In genomic region chr11:43866969-43867368, GRCh38 we compare ENCODE assay signal across 18 cellular contexts. TPM values are rescaled to one million over a fixed set of nuclear protein-coding genes. Genes with fewer than 3 reads are reported as not detected.
DNase-seq lines count a peak whose midpoint lies in the region; ATAC-seq, FAIRE-seq and TF ChIP-seq lines count a peak whose summit lies in the region.
"Had no signal": no experiment of that assay in that cellular context is flagged by ENCODE, and none has a peak within 500 bp of the region (broad histone marks: within the 10 kb centered on the region; RNA-seq: fewer than 3 reads in every experiment).

No MANE protein-coding gene starts in this region.

- ATAC-seq in K562, result no peak
- no peak for ATAC-seq in GM19397 (IDR thresholded peaks at IDR 0.05; ENCODE audit: unreplicated experiment)
- ATAC-seq: GM12878 had no signal

- H3F3A ChIP-seq in GM23248 (ENCODE audit: insufficient read depth), result peaks cover 19% of the 10 kb centered on the region

- H2AFZ ChIP-seq in GM23248 (no peak overlapping the region), K562 (ENCODE audit: low read depth, low read length) (no peak overlapping the region)

- H3K79me2 ChIP-seq in GM23248 (ENCODE audit: insufficient read depth) (no peaks in the 10 kb centered on the region), K562 (ENCODE audit: control insufficient read depth, insufficient read depth, low read length) (no peaks in the 10 kb centered on the region)

- in situ Hi-C loops in GM23248 (cut with MboI) (no loop called here), K562 (cut with MboI) (no loop called here)

- no peaks in the 10 kb centered on the region for H3K27me3 ChIP-seq in GM23248 (replicated peaks; ENCODE audit: insufficient read depth)
- no peaks in the 10 kb centered on the region; a peak in 1 of 5 replicates for H3K27me3 ChIP-seq in K562 (ENCODE audit: control insufficient read depth in 2 of 2, insufficient read depth in 2 of 2, low read length in 2 of 2)
- H3K27me3 ChIP-seq: BLaER1 had no signal

- H3K36me3 ChIP-seq in GM23248 (ENCODE audit: low read depth), result no peaks in the 10 kb centered on the region
- no peaks in the 10 kb centered on the region for H3K36me3 ChIP-seq in K562 (ENCODE audit: control insufficient read depth, insufficient read depth, low read length)
- no peaks in the 10 kb centered on the region for H3K36me3 ChIP-seq in kidney (ENCODE audit: control insufficient read depth in 1 of 2, insufficient read depth in 2 of 2, low read length in 2 of 2)
- H3K36me3 ChIP-seq: BLaER1 had no signal

- DNase-seq in GM23248, result no peak
- no peak for DNase-seq in K562 (ENCODE audit: extremely low read depth in 1 of 4, low spot score in 3 of 4)
- DNase-seq in kidney, result no peak
- no peak for DNase-seq in CD1c-positive myeloid dendritic cell (ENCODE audit: extremely low spot score)
- no peak for DNase-seq in DMS79 (lab: John Stamatoyannopoulos, UW)
- DNase-seq: CD4-positive, alpha-beta T cell; CD8-positive, alpha-beta memory T cell; DMS53; DND-41; GDM1; H7; HCEC 1CT had no signal

- no peaks in the 10 kb centered on the region for H3K9me1 ChIP-seq in K562 (ENCODE audit: control insufficient read depth, insufficient read depth, low read length)

- H4K20me1 ChIP-seq in GM23248 (ENCODE audit: insufficient read depth), result no peaks in the 10 kb centered on the region
- no peaks in the 10 kb centered on the region for H4K20me1 ChIP-seq in K562 (replicated peaks; ENCODE audit: control insufficient read depth, insufficient read depth, low read length)
- H4K20me1 ChIP-seq: BLaER1 had no signal

- H3K4me3 ChIP-seq in GM23248 (no peak overlapping the region), K562 (no peak overlapping the region), kidney (ENCODE audit: low read length in 2 of 2) (no peak overlapping the region)
- H3K4me3 ChIP-seq: BLaER1, GM12878 had no signal

- H3K4me1 ChIP-seq in GM23248 (ENCODE audit: insufficient read depth), result peaks cover 18% of the 10 kb centered on the region
- H3K4me1 ChIP-seq in K562 (replicated peaks in 1 of 2; ENCODE audit: control insufficient read depth in 2 of 2, insufficient read depth in 2 of 2, low read length in 2 of 2), result peaks cover 0 to 13% of the 10 kb centered on the region in 2 experiments; a peak in 4 of 5 replicates
- H3K4me1 ChIP-seq in kidney (ENCODE audit: control insufficient read depth in 1 of 2, insufficient read depth in 1 of 2, low read depth in 1 of 2, low read length in 2 of 2), result no peaks in the 10 kb centered on the region

- no peak for TF ChIP-seq RAD21 in K562 (CRISPR knock-in tag; conservative IDR thresholded peaks at IDR 0.05 in 1 of 2, IDR thresholded peaks at IDR 0.05 in 1 of 2)

- H3K9me3 ChIP-seq in GM23248 (ENCODE audit: low read depth) (no peaks in the 10 kb centered on the region), K562 (replicated peaks; ENCODE audit: control insufficient read depth, insufficient read depth, low read depth, low read length) (no peaks in the 10 kb centered on the region), kidney (ENCODE audit: control insufficient read depth in 1 of 2, low read length in 2 of 2) (no peaks in the 10 kb centered on the region)
- H3K9me3 ChIP-seq: BLaER1 had no signal

- CTCF ChIA-PET in K562 (lab: Yijun Ruan, JAX; ENCODE audit: low intra/inter-chr PET ratio), result no interaction called here

- no peak for TF ChIP-seq CTCF in K562 (IDR thresholded peaks at IDR 0.05 in 2 of 3, conservative IDR thresholded peaks at IDR 0.05 in 1 of 3; ENCODE audit: insufficient read depth in 2 of 3, low read depth in 1 of 3, low read length in 3 of 3)
- TF ChIP-seq CTCF in kidney (IDR thresholded peaks at IDR 0.05; ENCODE audit: borderline replicate concordance, extremely low read depth, insufficient read depth), result no peak

- BruUV-seq in K562 (replicated peaks; lab: Mats Ljungman, UMichigan), result no TSS peak

- FAIRE-seq in K562 (lab: Jason Lieb, UNC) (no peak), kidney (lab: Jason Lieb, UNC) (peak; percentile 46)
- FAIRE-seq: GM12878, GM19239, H1 had no signal

- H3K4me2 ChIP-seq in GM23248 (ENCODE audit: unreplicated experiment), result no peak overlapping the region
- H3K4me2 ChIP-seq in K562 (ENCODE audit: insufficient read depth, low read length), result no peak overlapping the region
- H3K4me2 ChIP-seq: BLaER1 had no signal

- no peak overlapping the region for H3K9ac ChIP-seq in GM23248
- H3K9ac ChIP-seq in K562 (ENCODE audit: insufficient read depth in 1 of 2, low read depth in 2 of 2, low read length in 2 of 2), result no peak overlapping the region
- no peak overlapping the region for H3K9ac ChIP-seq in kidney (ENCODE audit: low read length in 2 of 2)
- H3K9ac ChIP-seq: BLaER1 had no signal

- H3K9me2 ChIP-seq in GM23248 (ENCODE audit: insufficient read depth), result no peaks in the 10 kb centered on the region

- H3K27ac ChIP-seq in GM23248, result peak overlapping the region; percentile 16
- no peak overlapping the region for H3K27ac ChIP-seq in K562 (ENCODE audit: extremely low read depth, low read depth, low read length)
- no peak overlapping the region for H3K27ac ChIP-seq in kidney (ENCODE audit: low read depth in 2 of 2, low read length in 2 of 2)
- H3K27ac ChIP-seq: BLaER1, C4-2B had no signal

- no peak for TF ChIP-seq POLR2A in K562 (conservative IDR thresholded peaks at IDR 0.05)

- intact Hi-C loops in K562 (cut with micrococcal nuclease) (no loop called here), kidney (cut with DNase I) (no loop called here)

- POLR2A ChIA-PET in K562 (lab: Yijun Ruan, JAX), result no interaction called here

- no peak for TF ChIP-seq EP300 in K562 (IDR thresholded peaks at IDR 0.05; ENCODE audit: low read length)

TF ChIP-seq in K562, 482 proteins besides CTCF, POLR2A, EP300 and RAD21:
- TF ChIP-seq MXI1 (IDR thresholded peaks at IDR 0.05; ENCODE audit: low read depth, low read length) (no peak), C11orf30 (IDR thresholded peaks at IDR 0.05; ENCODE audit: low read depth) (0 out of 2 replicates have a peak, but pooled peaks have one; percentile 12), ZNF41 (CRISPR knock-in tag; conservative IDR thresholded peaks at IDR 0.05) (peak; percentile 90)

RNA-seq across cellular contexts. Expression of gene ALKBH3, which starts 13.7 kb away (rescaled TPM):
- 36.6 and 46.8 TPM in 2 replicates for total RNA-seq in GM23248 (2014; rRNA removed; shearing (Covaris generic))
- polyA plus RNA-seq in GM23248 (2016; fragmentation: Nextera tagmentation; extraction: Ambion mirVana) (29.3 and 31.2 TPM in 2 replicates), K562 (2011; rRNA removed) (25.5 and 30.0 TPM in 2 replicates), K562 (2014; fragmentation: Illumina TruSeq; extraction: Trizol) (45.1 and 49.9 TPM in 2 replicates), K562 (2014; fragmentation: Nextera tagmentation; extraction: Ambion mirVana) (10 to 100 TPM; 16.0 to 25.0 TPM), K562 (2014; rRNA removed) (24.3 and 36.5 TPM in 2 replicates), kidney (ENCODE audit: insufficient read depth, low read depth, low replicate concordance) (23.8 TPM)
- total RNA-seq in K562 (2011; cell fraction: chromatin; rRNA removed; ENCODE audit: low replicate concordance), result 12.6 and 15.8 TPM in 2 replicates
- total RNA-seq in K562 (2011; cell fraction: nucleolus; rRNA removed), result 8.7 and 11.2 TPM in 2 replicates
- 8.6 and 8.9 TPM in 2 replicates for total RNA-seq in K562 (2011; cell fraction: nucleoplasm; rRNA removed)
- total RNA-seq in K562 (2014; rRNA removed) (37.6 and 38.6 TPM in 2 replicates), K562 (2014; rRNA removed; fragmentation: Illumina TruSeq; extraction: Trizol) (42.5 TPM in 2 replicates), K562 (2015; rRNA removed; fragmentation: Illumina TruSeq; extraction: Trizol) (42.2 and 42.9 TPM in 2 replicates), K562 (2021) (33.1 and 37.9 TPM in 2 replicates), kidney (49.0 TPM)
- 14.3 and 22.8 TPM in 2 replicates for polyA plus RNA-seq in K562 (2011; cell fraction: cytosol; rRNA removed)
- 11.1 and 16.7 TPM in 2 replicates for polyA plus RNA-seq in K562 (2011; cell fraction: nucleus; rRNA removed)
- polyA plus RNA-seq in K562 (2012), result 25.6 and 42.0 TPM in 2 replicates
- polyA minus RNA-seq in K562 (2011; rRNA and poly(A)+ RNA removed), result 33.5 and 52.5 TPM in 2 replicates
- 6.2 and 9.3 TPM in 2 replicates for polyA minus RNA-seq in K562 (2011; cell fraction: cytosol; rRNA and poly(A)+ RNA removed)
- polyA minus RNA-seq in K562 (2011; cell fraction: nucleus; rRNA and poly(A)+ RNA removed), result 10.9 and 16.0 TPM in 2 replicates
